1 cellular context compared by ENCODE assay signal in the genomic region with DNA sequence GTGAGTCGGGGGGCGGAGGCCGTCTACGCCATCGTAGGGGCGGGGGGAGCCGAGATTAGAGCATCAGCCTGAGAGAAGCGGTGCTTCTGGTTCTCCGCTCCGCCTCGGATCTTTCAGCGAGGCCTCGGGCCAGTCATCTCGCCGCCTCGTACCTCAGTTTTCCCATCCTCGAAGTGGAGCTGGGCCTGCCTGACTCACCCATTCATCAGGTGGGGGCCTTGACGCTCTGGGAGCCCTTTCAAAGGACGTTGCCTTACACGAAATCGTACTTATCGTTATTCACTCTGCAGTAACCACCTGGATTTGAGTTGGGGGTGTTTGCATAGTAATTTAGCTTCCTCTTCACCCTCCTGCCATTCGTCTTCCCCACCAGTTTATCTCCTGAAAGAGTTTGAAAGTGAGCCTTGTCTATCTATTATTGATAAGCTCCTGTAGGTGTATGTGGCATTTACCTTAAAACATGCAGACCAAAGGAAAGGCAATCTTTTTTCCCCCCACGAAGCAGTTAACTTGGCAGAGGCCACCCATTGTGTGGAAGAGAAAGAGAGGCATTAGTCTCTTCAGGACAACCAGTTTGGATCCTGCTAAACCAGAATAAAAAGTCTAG.
TF ChIP-seq lines count a peak whose summit lies in the region.

No MANE protein-coding gene starts in this region.

TF ChIP-seq in GM23338, 12 proteins besides CTCF, POLR2A, EP300 and RAD21 (continued from another document):
- TF ChIP-seq, protein P1, sequence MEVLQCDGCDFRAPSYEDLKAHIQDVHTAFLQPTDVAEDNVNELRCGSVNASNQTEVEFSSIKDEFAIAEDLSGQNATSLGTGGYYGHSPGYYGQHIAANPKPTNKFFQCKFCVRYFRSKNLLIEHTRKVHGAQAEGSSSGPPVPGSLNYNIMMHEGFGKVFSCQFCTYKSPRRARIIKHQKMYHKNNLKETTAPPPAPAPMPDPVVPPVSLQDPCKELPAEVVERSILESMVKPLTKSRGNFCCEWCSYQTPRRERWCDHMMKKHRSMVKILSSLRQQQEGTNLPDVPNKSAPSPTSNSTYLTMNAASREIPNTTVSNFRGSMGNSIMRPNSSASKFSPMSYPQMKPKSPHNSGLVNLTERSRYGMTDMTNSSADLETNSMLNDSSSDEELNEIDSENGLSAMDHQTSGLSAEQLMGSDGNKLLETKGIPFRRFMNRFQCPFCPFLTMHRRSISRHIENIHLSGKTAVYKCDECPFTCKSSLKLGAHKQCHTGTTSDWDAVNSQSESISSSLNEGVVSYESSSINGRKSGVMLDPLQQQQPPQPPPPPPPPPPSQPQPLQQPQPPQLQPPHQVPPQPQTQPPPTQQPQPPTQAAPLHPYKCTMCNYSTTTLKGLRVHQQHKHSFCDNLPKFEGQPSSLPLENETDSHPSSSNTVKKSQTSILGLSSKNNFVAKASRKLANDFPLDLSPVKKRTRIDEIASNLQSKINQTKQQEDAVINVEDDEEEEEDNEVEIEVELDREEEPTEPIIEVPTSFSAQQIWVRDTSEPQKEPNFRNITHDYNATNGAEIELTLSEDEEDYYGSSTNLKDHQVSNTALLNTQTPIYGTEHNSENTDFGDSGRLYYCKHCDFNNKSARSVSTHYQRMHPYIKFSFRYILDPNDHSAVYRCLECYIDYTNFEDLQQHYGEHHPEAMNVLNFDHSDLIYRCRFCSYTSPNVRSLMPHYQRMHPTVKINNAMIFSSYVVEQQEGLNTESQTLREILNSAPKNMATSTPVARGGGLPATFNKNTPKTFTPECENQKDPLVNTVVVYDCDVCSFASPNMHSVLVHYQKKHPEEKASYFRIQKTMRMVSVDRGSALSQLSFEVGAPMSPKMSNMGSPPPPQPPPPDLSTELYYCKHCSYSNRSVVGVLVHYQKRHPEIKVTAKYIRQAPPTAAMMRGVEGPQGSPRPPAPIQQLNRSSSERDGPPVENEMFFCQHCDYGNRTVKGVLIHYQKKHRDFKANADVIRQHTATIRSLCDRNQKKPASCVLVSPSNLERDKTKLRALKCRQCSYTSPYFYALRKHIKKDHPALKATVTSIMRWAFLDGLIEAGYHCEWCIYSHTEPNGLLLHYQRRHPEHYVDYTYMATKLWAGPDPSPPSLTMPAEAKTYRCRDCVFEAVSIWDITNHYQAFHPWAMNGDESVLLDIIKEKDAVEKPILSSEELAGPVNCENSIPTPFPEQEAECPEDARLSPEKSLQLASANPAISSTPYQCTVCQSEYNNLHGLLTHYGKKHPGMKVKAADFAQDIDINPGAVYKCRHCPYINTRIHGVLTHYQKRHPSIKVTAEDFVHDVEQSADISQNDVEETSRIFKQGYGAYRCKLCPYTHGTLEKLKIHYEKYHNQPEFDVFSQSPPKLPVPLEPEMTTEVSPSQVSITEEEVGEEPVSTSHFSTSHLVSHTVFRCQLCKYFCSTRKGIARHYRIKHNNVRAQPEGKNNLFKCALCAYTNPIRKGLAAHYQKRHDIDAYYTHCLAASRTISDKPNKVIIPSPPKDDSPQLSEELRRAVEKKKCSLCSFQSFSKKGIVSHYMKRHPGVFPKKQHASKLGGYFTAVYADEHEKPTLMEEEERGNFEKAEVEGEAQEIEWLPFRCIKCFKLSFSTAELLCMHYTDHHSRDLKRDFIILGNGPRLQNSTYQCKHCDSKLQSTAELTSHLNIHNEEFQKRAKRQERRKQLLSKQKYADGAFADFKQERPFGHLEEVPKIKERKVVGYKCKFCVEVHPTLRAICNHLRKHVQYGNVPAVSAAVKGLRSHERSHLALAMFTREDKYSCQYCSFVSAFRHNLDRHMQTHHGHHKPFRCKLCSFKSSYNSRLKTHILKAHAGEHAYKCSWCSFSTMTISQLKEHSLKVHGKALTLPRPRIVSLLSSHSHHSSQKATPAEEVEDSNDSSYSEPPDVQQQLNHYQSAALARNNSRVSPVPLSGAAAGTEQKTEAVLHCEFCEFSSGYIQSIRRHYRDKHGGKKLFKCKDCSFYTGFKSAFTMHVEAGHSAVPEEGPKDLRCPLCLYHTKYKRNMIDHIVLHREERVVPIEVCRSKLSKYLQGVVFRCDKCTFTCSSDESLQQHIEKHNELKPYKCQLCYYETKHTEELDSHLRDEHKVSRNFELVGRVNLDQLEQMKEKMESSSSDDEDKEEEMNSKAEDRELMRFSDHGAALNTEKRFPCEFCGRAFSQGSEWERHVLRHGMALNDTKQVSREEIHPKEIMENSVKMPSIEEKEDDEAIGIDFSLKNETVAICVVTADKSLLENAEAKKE (CRISPR knock-in tag; IDR thresholded peaks at IDR 0.05) = no peak
- TF ChIP-seq STAT1 (IDR thresholded peaks at IDR 0.05; ENCODE audit: unreplicated experiment) = no peak
- TF ChIP-seq, protein P2, sequence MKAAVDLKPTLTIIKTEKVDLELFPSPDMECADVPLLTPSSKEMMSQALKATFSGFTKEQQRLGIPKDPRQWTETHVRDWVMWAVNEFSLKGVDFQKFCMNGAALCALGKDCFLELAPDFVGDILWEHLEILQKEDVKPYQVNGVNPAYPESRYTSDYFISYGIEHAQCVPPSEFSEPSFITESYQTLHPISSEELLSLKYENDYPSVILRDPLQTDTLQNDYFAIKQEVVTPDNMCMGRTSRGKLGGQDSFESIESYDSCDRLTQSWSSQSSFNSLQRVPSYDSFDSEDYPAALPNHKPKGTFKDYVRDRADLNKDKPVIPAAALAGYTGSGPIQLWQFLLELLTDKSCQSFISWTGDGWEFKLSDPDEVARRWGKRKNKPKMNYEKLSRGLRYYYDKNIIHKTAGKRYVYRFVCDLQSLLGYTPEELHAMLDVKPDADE (IDR thresholded peaks at IDR 0.05) = no peak
- TF ChIP-seq NANOG (IDR thresholded peaks at IDR 0.05; ENCODE audit: borderline replicate concordance) = no peak
- no peak for TF ChIP-seq ZNF331 (CRISPR knock-in tag; IDR thresholded peaks at IDR 0.05; ENCODE audit: low read depth)
- no peak for TF ChIP-seq ZNF114 (CRISPR knock-in tag; IDR thresholded peaks at IDR 0.05)
- TF ChIP-seq EZH2 (IDR thresholded peaks at IDR 0.05; ENCODE audit: low read depth, unreplicated experiment) = no peak
- TF ChIP-seq JUNB (IDR thresholded peaks at IDR 0.05; ENCODE audit: unreplicated experiment) = no peak
- no peak for TF ChIP-seq EZH2phosphoT487 (IDR thresholded peaks at IDR 0.05; ENCODE audit: unreplicated experiment)
- TF ChIP-seq POLR2AphosphoS5 (IDR thresholded peaks at IDR 0.05; ENCODE audit: low read depth) = no peak
- TF ChIP-seq, protein P3, sequence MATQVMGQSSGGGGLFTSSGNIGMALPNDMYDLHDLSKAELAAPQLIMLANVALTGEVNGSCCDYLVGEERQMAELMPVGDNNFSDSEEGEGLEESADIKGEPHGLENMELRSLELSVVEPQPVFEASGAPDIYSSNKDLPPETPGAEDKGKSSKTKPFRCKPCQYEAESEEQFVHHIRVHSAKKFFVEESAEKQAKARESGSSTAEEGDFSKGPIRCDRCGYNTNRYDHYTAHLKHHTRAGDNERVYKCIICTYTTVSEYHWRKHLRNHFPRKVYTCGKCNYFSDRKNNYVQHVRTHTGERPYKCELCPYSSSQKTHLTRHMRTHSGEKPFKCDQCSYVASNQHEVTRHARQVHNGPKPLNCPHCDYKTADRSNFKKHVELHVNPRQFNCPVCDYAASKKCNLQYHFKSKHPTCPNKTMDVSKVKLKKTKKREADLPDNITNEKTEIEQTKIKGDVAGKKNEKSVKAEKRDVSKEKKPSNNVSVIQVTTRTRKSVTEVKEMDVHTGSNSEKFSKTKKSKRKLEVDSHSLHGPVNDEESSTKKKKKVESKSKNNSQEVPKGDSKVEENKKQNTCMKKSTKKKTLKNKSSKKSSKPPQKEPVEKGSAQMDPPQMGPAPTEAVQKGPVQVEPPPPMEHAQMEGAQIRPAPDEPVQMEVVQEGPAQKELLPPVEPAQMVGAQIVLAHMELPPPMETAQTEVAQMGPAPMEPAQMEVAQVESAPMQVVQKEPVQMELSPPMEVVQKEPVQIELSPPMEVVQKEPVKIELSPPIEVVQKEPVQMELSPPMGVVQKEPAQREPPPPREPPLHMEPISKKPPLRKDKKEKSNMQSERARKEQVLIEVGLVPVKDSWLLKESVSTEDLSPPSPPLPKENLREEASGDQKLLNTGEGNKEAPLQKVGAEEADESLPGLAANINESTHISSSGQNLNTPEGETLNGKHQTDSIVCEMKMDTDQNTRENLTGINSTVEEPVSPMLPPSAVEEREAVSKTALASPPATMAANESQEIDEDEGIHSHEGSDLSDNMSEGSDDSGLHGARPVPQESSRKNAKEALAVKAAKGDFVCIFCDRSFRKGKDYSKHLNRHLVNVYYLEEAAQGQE (IDR thresholded peaks at IDR 0.05; ENCODE audit: unreplicated experiment) = no peak
